In genomic region chr11:27506200-27507182, GRCh38 we compare ENCODE assay signal across 8 cellular contexts. TPM values are rescaled to one million over a fixed set of nuclear protein-coding genes. Genes with fewer than 3 reads are reported as not detected.
A peak's percentile ranks its signal among the peaks of the same experiment; 100 is the strongest.
DNase-seq lines count a peak whose midpoint lies in the region; ATAC-seq and TF ChIP-seq lines count a peak whose summit lies in the region.

A gene with protein sequence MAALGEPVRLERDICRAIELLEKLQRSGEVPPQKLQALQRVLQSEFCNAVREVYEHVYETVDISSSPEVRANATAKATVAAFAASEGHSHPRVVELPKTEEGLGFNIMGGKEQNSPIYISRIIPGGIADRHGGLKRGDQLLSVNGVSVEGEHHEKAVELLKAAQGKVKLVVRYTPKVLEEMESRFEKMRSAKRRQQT (minus strand): TSS chr11:27506769. CDS start chr11:27506752, 17 bp downstream.

- TF ChIP-seq POLR2A in ovary (IDR thresholded peaks at IDR 0.05) = peak; percentile 89
- TF ChIP-seq POLR2A in thyroid gland (IDR thresholded peaks at IDR 0.05) = peak in 1 of 2 donors; percentile 93

- intact Hi-C loops in head of caudate nucleus (cut with DNase I) (no loop called here), ovary (cut with DNase I) (no loop called here), thyroid gland (cut with DNase I) (no loop called here)

- TF ChIP-seq CTCF in GM10248 (IDR thresholded peaks at IDR 0.05; ENCODE audit: control extremely low read depth, extremely low read depth, low read depth, missing control alignments) = no peak
- TF ChIP-seq CTCF in ovary (IDR thresholded peaks at IDR 0.05) = no peak
- no peak for TF ChIP-seq CTCF in thyroid gland (IDR thresholded peaks at IDR 0.05)

- peak within 1 kb of the TSS; percentile 97 to 99 for H3K27ac Mint-ChIP-seq in activated naive CD4-positive, alpha-beta T cell treated with anti-CD3 and anti-CD28 coated beads, Interleukin-2, amount 50 U/mL, for 72 hours

- H3K27ac ChIP-seq in ovary = peak within 1 kb of the TSS; percentile 70 to 75
- peak within 1 kb of the TSS; percentile 84 to 92 (median 90) for H3K27ac ChIP-seq in thyroid gland

- H3K27me3 ChIP-seq in ovary (no peaks in the 10 kb centered on the region), thyroid gland (no peaks in the 10 kb centered on the region)

- H3K36me3 Mint-ChIP-seq in activated naive CD4-positive, alpha-beta T cell treated with anti-CD3 and anti-CD28 coated beads, Interleukin-2, amount 50 U/mL, for 72 hours = peaks cover 6 to 44% of the 10 kb centered on the region in 2 donors

- WGBS in ovary, 3 donors = 0 to 1% (median 1%) methylated on average over 56 to 60 of the region's 60 CpGs
- WGBS in thyroid gland, 2 donors = 1% methylated on average over 28 to 45 of the region's 60 CpGs

- H3K4me3 ChIP-seq in ovary (peak within 1 kb of the TSS; percentile 56), thyroid gland (replicated peaks in 1 of 3) (peak within 1 kb of the TSS; percentile 56 to 90 (median 86))

- H3K9me3 Mint-ChIP-seq in activated naive CD4-positive, alpha-beta T cell treated with anti-CD3 and anti-CD28 coated beads, Interleukin-2, amount 50 U/mL, for 72 hours = no peaks in the 10 kb centered on the region

- H3K9me3 ChIP-seq in ovary (no peaks in the 10 kb centered on the region), thyroid gland (no peaks in the 10 kb centered on the region)

- ATAC-seq in HG02571 (IDR thresholded peaks at IDR 0.05; ENCODE audit: unreplicated experiment) (peak; percentile 96), SK-N-SH treated with all-trans-retinoic acid at 6 μM for 48 hours (peak; percentile 96)
- peak; percentile 96 to 97 for ATAC-seq in activated naive CD4-positive, alpha-beta T cell treated with anti-CD3 and anti-CD28 coated beads, Interleukin-2, amount 50 U/mL, for 72 hours

- no peaks in the 10 kb centered on the region for H3K4me1 ChIP-seq in ovary (ENCODE audit: insufficient read depth)
- H3K4me1 ChIP-seq in thyroid gland = peaks cover 14 to 22% of the 10 kb centered on the region in 2 donors

- H3K36me3 ChIP-seq in ovary = no peaks in the 10 kb centered on the region
- no peaks in the 10 kb centered on the region for H3K36me3 ChIP-seq in thyroid gland

- TF ChIP-seq EP300 in ovary (IDR thresholded peaks at IDR 0.05) = no peak

- CTCF ChIA-PET in GM10248 (lab: Yijun Ruan, JAX) = interaction anchor here (1.1 to 2.2 kb wide), 3 partner anchors 8 to 21 kb away, joined by 4 to 8 read pairs (median 5); no protein-coding TSS in a partner anchor

- DNase-seq in GM10248 (ENCODE audit: extremely low spot score) = peak; percentile 95
- DNase-seq in NCI-H1048 (lab: John Stamatoyannopoulos, UW) = peak; percentile 83
- peak; percentile 76 to 87 for DNase-seq in activated naive CD4-positive, alpha-beta T cell treated with anti-CD3 and anti-CD28 coated beads, Interleukin-2, amount 50 U/mL, for 72 hours (ENCODE audit: low spot score in 2 of 2)
- peak; percentile 84 to 98 (median 94) for DNase-seq in head of caudate nucleus
- peak; percentile 95 to 98 (median 96) for DNase-seq in ovary
- DNase-seq in thyroid gland = peak; percentile 97

- POLR2A ChIA-PET in GM10248 (lab: Yijun Ruan, JAX) = no interaction called here

TF ChIP-seq in SK-N-SH treated with all-trans-retinoic acid at 6 μM for 48 hours, 23 proteins besides CTCF, POLR2A, EP300 and RAD21:
- TF ChIP-seq RARB (CRISPR knock-in tag; IDR thresholded peaks at IDR 0.05) = no peak
- 0 out of 2 replicates have a peak, but pooled peaks have one; percentile 22 for TF ChIP-seq CSDC2 (CRISPR knock-in tag; IDR thresholded peaks at IDR 0.05)

RNA-seq across cellular contexts. Expression of the gene that starts here (rescaled TPM):
- total RNA-seq in activated naive CD4-positive, alpha-beta T cell treated with anti-CD3 and anti-CD28 coated beads, Interleukin-2, amount 50 U/mL, for 72 hours = 10 to 100 TPM; 20.4 to 22.2 TPM
- 10 to 100 TPM; 28.4 to 39.0 (median 35.3) TPM for total RNA-seq in ovary
- 10 to 100 TPM in 1 of 2 donors, 1 to 10 TPM in 1; 7.0 to 10.5 TPM for polyA plus RNA-seq in ovary
- 10 to 100 TPM; 61.8 to 72.8 (median 66.3) TPM for total RNA-seq in thyroid gland

Comparison
In these comparisons a context has a peak if more than half of its experiments do, and no peak if none do; other contexts are left out.
1. Peak in every context shown above with its lines: DNase-seq, ATAC-seq, H3K4me3 ChIP-seq and H3K27ac ChIP-seq.